In genomic region chr6:31702819-31703716, GRCh38 we compare ENCODE assay signal across 8 cellular contexts. TPM values are rescaled to one million over a fixed set of nuclear protein-coding genes. Genes with fewer than 3 reads are reported as not detected.
DNase-seq lines count a peak whose midpoint lies in the region; ATAC-seq and TF ChIP-seq lines count a peak whose summit lies in the region.

Gene ABHD16A, minus strand, starts transcription at chr6:31703324. Its CDS starts 43 bp downstream, at chr6:31703281.

- H3K4me1 ChIP-seq in ovary (ENCODE audit: insufficient read depth) (peaks cover 11% of the 10 kb centered on the region), thyroid gland (peaks cover 20 to 21% of the 10 kb centered on the region in 2 donors)

- no peak for TF ChIP-seq EP300 in ovary (IDR thresholded peaks at IDR 0.05)

- ATAC-seq in HG02642 (IDR thresholded peaks at IDR 0.05; ENCODE audit: poor library complexity, unreplicated experiment): peak; percentile 91
- peak; percentile 98 for ATAC-seq in Right ventricle myocardium inferior

- H3K4me3 ChIP-seq in GM06990 (replicated peaks; ENCODE audit: low read depth, low read length) (peak within 1 kb of the TSS; percentile 94), ovary (peak within 1 kb of the TSS; percentile 58), thyroid gland (replicated peaks in 1 of 3) (peak within 1 kb of the TSS; percentile 33 to 90 (median 75))

- no peak for TF ChIP-seq CTCF in GM06990 (IDR thresholded peaks at IDR 0.05; ENCODE audit: insufficient read depth, low read length, poor library complexity, severe bottlenecking)
- peak in 2 of 3 donors; percentile 19 to 35 for TF ChIP-seq CTCF in ovary (IDR thresholded peaks at IDR 0.05)
- TF ChIP-seq CTCF in thyroid gland (IDR thresholded peaks at IDR 0.05): no peak

- peak; percentile 98 for TF ChIP-seq POLR2A in ovary (IDR thresholded peaks at IDR 0.05)
- peak; percentile 82 to 97 for TF ChIP-seq POLR2A in thyroid gland (IDR thresholded peaks at IDR 0.05)

- H3K9me3 ChIP-seq in ovary: no peaks in the 10 kb centered on the region
- no peaks in the 10 kb centered on the region for H3K9me3 ChIP-seq in thyroid gland

- DNase-seq in GM06990 (ENCODE audit: extremely low read depth, insufficient read length) (peak; percentile 98), NCI-H1417 (lab: John Stamatoyannopoulos, UW) (peak; percentile 96 to 98 (median 98)), SW 1271 (lab: John Stamatoyannopoulos, UW) (peak; percentile 92 to 97), Right ventricle myocardium inferior (ENCODE audit: missing footprints) (peak; percentile 100), ovary (peak; percentile 98 to 99 (median 99)), thyroid gland (peak; percentile 100)
- DNase-seq in activated naive CD8-positive, alpha-beta T cell treated with anti-CD3 and anti-CD28 coated beads, Interleukin-2, amount 50 U/mL, for 16 hours (ENCODE audit: low read depth, low spot score): peak; percentile 94

- intact Hi-C loops in Right ventricle myocardium inferior (cut with DNase I) (loop anchor here (2.0 to 5.0 kb wide), 3 partner anchors 28 to 81 kb away; partner anchors contain the start of genes CSNK2B and PRRC2A), ovary (cut with DNase I) (loop anchor here in 1 of 4 donors (2.0 kb wide), 1 partner anchor 26 kb away; the partner anchor contains the start of gene DDAH2), thyroid gland (cut with DNase I) (loop anchor here (5.0 kb wide), 1 partner anchor 34 kb away; the partner anchor contains the start of gene CLIC1)

- H3K36me3 ChIP-seq in GM06990 (ENCODE audit: control insufficient read depth, insufficient read depth, low read length): peaks cover 1% of the 10 kb centered on the region
- H3K36me3 ChIP-seq in ovary: no peaks in the 10 kb centered on the region
- H3K36me3 ChIP-seq in thyroid gland: peaks cover 0 to 4% of the 10 kb centered on the region in 2 donors

- H3K27me3 ChIP-seq in GM06990 (replicated peaks; ENCODE audit: control insufficient read depth, insufficient read depth, low read length): no peaks in the 10 kb centered on the region
- no peaks in the 10 kb centered on the region for H3K27me3 ChIP-seq in ovary
- no peaks in the 10 kb centered on the region for H3K27me3 ChIP-seq in thyroid gland

- 0 to 1% (median 1%) methylated on average over 54 of the region's 54 CpGs for WGBS in ovary, 3 donors
- 1% methylated on average over 46 to 51 of the region's 54 CpGs for WGBS in thyroid gland, 2 donors

- H3K27ac ChIP-seq in ovary (peak within 1 kb of the TSS; percentile 87 to 99), thyroid gland (peak within 1 kb of the TSS; percentile 95 to 99 (median 96))

RNA-seq across cellular contexts. Expression of gene ABHD16A, which starts in this region (rescaled TPM):
- total RNA-seq in Right ventricle myocardium inferior (26.9 TPM), ovary (10 to 100 TPM; 31.1 to 60.4 (median 37.6) TPM), thyroid gland (10 to 100 TPM; 47.3 to 81.4 (median 71.7) TPM)
- 10 to 100 TPM; 25.4 to 35.2 TPM for polyA plus RNA-seq in ovary

Comparison
In these comparisons a context has a peak if more than half of its experiments do, and no peak if none do; other contexts are left out.
1. Peak in every context shown above with its lines: DNase-seq, ATAC-seq, H3K4me3 ChIP-seq and H3K27ac ChIP-seq.
2. CTCF ChIP-seq: peak in ovary (2 of 3); none in GM06990 (single experiment) and thyroid gland (0 of 6).